Comparison of ENCODE assay signal across 11 cellular contexts in genomic region chrX:12843668-12844279, GRCh38. TPM values are rescaled to one million over a fixed set of nuclear protein-coding genes. Genes with fewer than 3 reads are reported as not detected.
DNase-seq lines count a peak whose midpoint lies in the region; ATAC-seq and TF ChIP-seq lines count a peak whose summit lies in the region.
"Had no signal": no experiment of that assay in that cellular context is flagged by ENCODE, and none has a peak within 500 bp of the region (broad histone marks: within the 10 kb centered on the region; RNA-seq: fewer than 3 reads in every experiment).

No MANE protein-coding gene starts in this region.

- CTCF ChIA-PET in Caco-2 (lab: Charles Lee), result interaction anchor here (1.0 kb wide), 1 partner anchor 29 kb away, joined by 4 read pairs; no protein-coding TSS in a partner anchor

- peak; percentile 46 to 56 for DNase-seq in Caco-2
- DNase-seq in ecto neural progenitor cell (ENCODE audit: low spot score), result no peak
- DNase-seq in tibial artery, result no peak
- DNase-seq in AG20443 (ENCODE audit: low spot score), result no peak
- no peak for DNase-seq in adrenal gland

- TF ChIP-seq CTCF in Caco-2 (IDR thresholded peaks at IDR 0.05; ENCODE audit: insufficient read depth in 1 of 2, low read depth in 1 of 2, low read length in 1 of 2, severe bottlenecking in 1 of 2, unreplicated experiment in 1 of 2), result no peak
- no peak for TF ChIP-seq CTCF in VCaP (conservative IDR thresholded peaks at IDR 0.05)
- no peak for TF ChIP-seq CTCF in tibial artery (IDR thresholded peaks at IDR 0.05)
- TF ChIP-seq CTCF in adrenal gland (IDR thresholded peaks at IDR 0.05), result no peak

- no peaks in the 10 kb centered on the region for H3K4me1 Mint-ChIP-seq in Caco-2 (ENCODE audit: low read depth, unreplicated experiment)

- no peaks in the 10 kb centered on the region for H3K36me3 ChIP-seq in Caco-2 (ENCODE audit: control insufficient read depth, insufficient read depth, low read length)
- no peaks in the 10 kb centered on the region for H3K36me3 ChIP-seq in tibial artery
- no peaks in the 10 kb centered on the region for H3K36me3 ChIP-seq in adrenal gland (replicated peaks in 1 of 2)

- peak overlapping the region; percentile 59 for H3K27ac Mint-ChIP-seq in Caco-2 (ENCODE audit: unreplicated experiment)

- peak overlapping the region; percentile 57 for H3K4me3 Mint-ChIP-seq in Caco-2 (ENCODE audit: unreplicated experiment)

- intact Hi-C loops in Caco-2 (cut with micrococcal nuclease; ENCODE audit: unreplicated experiment) (loop anchor here (2.0 kb wide), 1 partner anchor 15 kb away; no protein-coding TSS in a partner anchor), tibial artery (cut with DNase I; ENCODE audit: low total_unique reads) (no loop called here), adrenal gland (cut with DNase I) (no loop called here)

- H3K4me1 ChIP-seq in Caco-2, result peaks cover 17% of the 10 kb centered on the region
- no peaks in the 10 kb centered on the region for H3K4me1 ChIP-seq in tibial artery
- no peaks in the 10 kb centered on the region for H3K4me1 ChIP-seq in adrenal gland (replicated peaks in 1 of 2)

- H3K27me3 ChIP-seq in Caco-2 (replicated peaks; ENCODE audit: control insufficient read depth, insufficient read depth, low read length), result no peaks in the 10 kb centered on the region
- H3K27me3 ChIP-seq in tibial artery, result no peaks in the 10 kb centered on the region
- H3K27me3 ChIP-seq in adrenal gland, result peaks cover 11% of the 10 kb centered on the region

- H3K9me3 Mint-ChIP-seq in Caco-2 (ENCODE audit: unreplicated experiment), result no peaks in the 10 kb centered on the region

- H3K27ac ChIP-seq in VCaP (peak overlapping the region; percentile 44), tibial artery (no peak overlapping the region), adrenal gland (no peak overlapping the region)

- ATAC-seq in GM19043 (IDR thresholded peaks at IDR 0.05; ENCODE audit: low read depth, unreplicated experiment), result peak; percentile 94
- ATAC-seq in HG02943 (IDR thresholded peaks at IDR 0.05; ENCODE audit: low read depth, unreplicated experiment), result peak; percentile 81

- H3K4me3 ChIP-seq in Caco-2 (ENCODE audit: low read depth, low read length) (peak overlapping the region; percentile 12; the same call in 1 of the 2 replicates), tibial artery (no peak overlapping the region), adrenal gland (no peak overlapping the region)

- H3K27me3 Mint-ChIP-seq in Caco-2 (ENCODE audit: insufficient read depth, unreplicated experiment), result no peaks in the 10 kb centered on the region

- POLR2A ChIA-PET in Caco-2 (lab: Charles Lee), result no interaction called here

- H3K9me3 ChIP-seq in Caco-2 (no peaks in the 10 kb centered on the region), tibial artery (no peaks in the 10 kb centered on the region), adrenal gland (replicated peaks in 1 of 3) (no peaks in the 10 kb centered on the region)

- H3K36me3 Mint-ChIP-seq in Caco-2 (ENCODE audit: insufficient read depth, unreplicated experiment), result no peaks in the 10 kb centered on the region

- no TSS peak for BruUV-seq in Caco-2 (replicated peaks; lab: Mats Ljungman, UMichigan)

- TF ChIP-seq POLR2A in adrenal gland (IDR thresholded peaks at IDR 0.05), result no peak

- 31 to 38% (median 35%) methylated on average over 6 of the region's 6 CpGs for WGBS in adrenal gland, 4 donors

RNA-seq across cellular contexts. Expression of gene TLR7, which starts 23.1 kb away (rescaled TPM):
- total RNA-seq in Caco-2 (2022) (0.45 and 0.63 TPM in 2 replicates), adrenal gland (1 to 10 TPM in 7 of 8 donors, under 1 TPM in 1; 0.18 to 4.0 (median 3.2) TPM)
- under 1 TPM; 0.20 to 0.93 (median 0.32) TPM for polyA plus RNA-seq in adrenal gland
- total RNA-seq: Daoy, dermis microvascular lymphatic vessel endothelial cell had no signal
- polyA plus RNA-seq: keratinocyte had no signal

RNA-seq across cellular contexts. Expression of gene PRPS2, which starts 52.6 kb away (rescaled TPM):
- total RNA-seq in Caco-2 (2022), result 35.6 and 44.0 TPM in 2 replicates
- 100 to 1,000 TPM in 3 of 8 donors, 10 to 100 TPM in 5; 22.3 to 317 (median 82.1) TPM for total RNA-seq in adrenal gland
- polyA plus RNA-seq in adrenal gland, result 100 to 1,000 TPM in 1 of 3 donors, 10 to 100 TPM in 2; 36.9 to 102 (median 83.5) TPM

Comparison
In these comparisons a context has a peak if more than half of its experiments do, and no peak if none do; other contexts are left out.
1. DNase-seq: peak in Caco-2 (2 of 2); none in ecto neural progenitor cell (single experiment), tibial artery (0 of 2), AG20443 (single experiment) and adrenal gland (0 of 7).